In the genomic region with DNA sequence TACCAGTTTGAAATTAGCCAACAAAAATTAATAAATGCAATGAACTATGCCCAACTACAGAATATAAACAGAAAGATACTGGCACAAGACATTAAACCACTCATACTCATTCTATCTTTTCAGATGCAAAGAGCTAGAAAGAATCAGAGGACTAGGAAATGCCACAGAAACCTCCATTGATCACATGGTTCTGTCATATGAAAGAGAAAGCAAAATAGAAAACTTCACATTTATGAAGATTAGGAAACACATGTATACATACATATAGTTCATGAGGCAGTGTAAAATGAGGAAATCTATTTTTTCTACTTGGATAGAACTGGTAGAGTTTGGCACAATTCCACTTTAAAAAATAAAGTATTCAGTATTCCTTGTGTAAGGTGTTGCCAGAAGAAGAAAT, we compare ENCODE assay signal across 8 cellular contexts.
DNase-seq lines count a peak whose midpoint lies in the region; ATAC-seq, FAIRE-seq and TF ChIP-seq lines count a peak whose summit lies in the region.

No MANE protein-coding gene starts in this region.

- H2AFZ ChIP-seq in endothelial cell of umbilical vein (ENCODE audit: low read depth, low read length), result no peak overlapping the region

- no peaks in the 10 kb centered on the region for H3K9me1 ChIP-seq in endothelial cell of umbilical vein (replicated peaks; ENCODE audit: control insufficient read depth, extremely low read depth, insufficient read depth, low read length)

- DNase-seq in endothelial cell of umbilical vein (ENCODE audit: low read depth, low spot score) (no peak), NCI-H748 (lab: John Stamatoyannopoulos, UW; ENCODE audit: unreplicated experiment) (no peak), NK-92 (lab: John Stamatoyannopoulos, UW; ENCODE audit: unreplicated experiment) (no peak), NCI-H1694 (lab: John Stamatoyannopoulos, UW) (no peak), nephron progenitor cell (no peak)

- H3K4me3 ChIP-seq in endothelial cell of umbilical vein (replicated peaks in 1 of 3; ENCODE audit: insufficient read depth in 1 of 3, low read depth in 1 of 3, low read length in 3 of 3), result no peak overlapping the region

- H3K4me1 ChIP-seq in endothelial cell of umbilical vein (ENCODE audit: control insufficient read depth, extremely low read depth, insufficient read depth, low read length), result peaks cover 11% of the 10 kb centered on the region

- CTCF ChIA-PET in endothelial cell of umbilical vein (lab: Charles Lee), result no interaction called here

- ATAC-seq in GM18508 (IDR thresholded peaks at IDR 0.05; ENCODE audit: insufficient read depth, unreplicated experiment) (peak; percentile 73), GM21528 (IDR thresholded peaks at IDR 0.05; ENCODE audit: low FRiP score, unreplicated experiment) (peak; percentile 67), HG03521 (IDR thresholded peaks at IDR 0.05; ENCODE audit: unreplicated experiment) (peak; percentile 57)

- TF ChIP-seq CTCF in endothelial cell of umbilical vein (IDR thresholded peaks at IDR 0.05; ENCODE audit: extremely low read depth in 1 of 2, insufficient read depth in 1 of 2, low read depth in 1 of 2, low read length in 2 of 2) (no peak), nephron progenitor cell (IDR thresholded peaks at IDR 0.05) (no peak)

- POLR2A ChIA-PET in endothelial cell of umbilical vein (lab: Charles Lee), result no interaction called here

- intact Hi-C loops in endothelial cell of umbilical vein (cut with micrococcal nuclease), result no loop called here

- H3K4me3 Mint-ChIP-seq in nephron progenitor cell, result no peak overlapping the region

- TF ChIP-seq POLR2A in endothelial cell of umbilical vein (IDR thresholded peaks at IDR 0.05; ENCODE audit: low read depth, low read length), result no peak

- no peaks in the 10 kb centered on the region for H3K79me2 ChIP-seq in endothelial cell of umbilical vein (ENCODE audit: control insufficient read depth, insufficient read depth, low read length)

- H3K4me1 Mint-ChIP-seq in nephron progenitor cell, result peaks cover 9% of the 10 kb centered on the region

- BruUV-seq in endothelial cell of umbilical vein (replicated peaks; lab: Mats Ljungman, UMichigan), result no TSS peak

- dilution Hi-C loops in endothelial cell of umbilical vein (cut with MboI; ENCODE audit: extremely low pct_ligation_motif_present, low sequenced_read_pairs), result no loop called here

- peaks cover 3% of the 10 kb centered on the region for H3K27me3 Mint-ChIP-seq in nephron progenitor cell (ENCODE audit: low read depth, poor library complexity)

- FAIRE-seq in endothelial cell of umbilical vein (lab: Jason Lieb, UNC), result peak; percentile 18

- no peaks in the 10 kb centered on the region for H4K20me1 ChIP-seq in endothelial cell of umbilical vein (replicated peaks; ENCODE audit: control insufficient read depth, extremely low read depth, insufficient read depth, low read length)

- H3K27ac Mint-ChIP-seq in nephron progenitor cell, result no peak overlapping the region

- no peaks in the 10 kb centered on the region for H3K9me3 ChIP-seq in endothelial cell of umbilical vein (replicated peaks; ENCODE audit: control insufficient read depth, insufficient read depth, low read length)

- no peaks in the 10 kb centered on the region for H3K36me3 Mint-ChIP-seq in nephron progenitor cell (ENCODE audit: low read depth)

- no peak overlapping the region for H3K4me2 ChIP-seq in endothelial cell of umbilical vein (ENCODE audit: insufficient read depth, low read length)

- no peaks in the 10 kb centered on the region for H3K9me3 Mint-ChIP-seq in nephron progenitor cell

- no peak overlapping the region for H3K27ac ChIP-seq in endothelial cell of umbilical vein (ENCODE audit: insufficient read depth, low read depth, low read length)

- H3K27me3 ChIP-seq in endothelial cell of umbilical vein (ENCODE audit: control insufficient read depth in 2 of 2, insufficient read depth in 2 of 2, low read length in 2 of 2), result no peaks in the 10 kb centered on the region

- no peaks in the 10 kb centered on the region for H3K36me3 ChIP-seq in endothelial cell of umbilical vein (ENCODE audit: control insufficient read depth in 2 of 2, extremely low read depth in 1 of 2, insufficient read depth in 2 of 2, low read length in 2 of 2)

- H3K9ac ChIP-seq in endothelial cell of umbilical vein (replicated peaks; ENCODE audit: extremely low read depth, insufficient read depth, low read length), result no peak overlapping the region

TF ChIP-seq in endothelial cell of umbilical vein, 7 proteins besides CTCF, POLR2A, EP300 and RAD21:
- TF ChIP-seq, protein P1, sequence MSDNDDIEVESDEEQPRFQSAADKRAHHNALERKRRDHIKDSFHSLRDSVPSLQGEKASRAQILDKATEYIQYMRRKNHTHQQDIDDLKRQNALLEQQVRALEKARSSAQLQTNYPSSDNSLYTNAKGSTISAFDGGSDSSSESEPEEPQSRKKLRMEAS (IDR thresholded peaks at IDR 0.05; ENCODE audit: insufficient read depth, insufficient read length), result no peak
- no peak for TF ChIP-seq JUN (IDR thresholded peaks at IDR 0.05; ENCODE audit: borderline replicate concordance, insufficient read depth, insufficient read length, low read depth)
- TF ChIP-seq FOS (IDR thresholded peaks at IDR 0.05; ENCODE audit: borderline replicate concordance, insufficient read depth, low read length), result no peak
- no peak for TF ChIP-seq EZH2 (IDR thresholded peaks at IDR 0.05; ENCODE audit: borderline replicate concordance, low read depth, low read length, severe bottlenecking)
- no peak for TF ChIP-seq MYC (IDR thresholded peaks at IDR 0.05; ENCODE audit: low read depth, low read length)
- TF ChIP-seq POLR2AphosphoS5 (IDR thresholded peaks at IDR 0.05; ENCODE audit: insufficient read depth, low read depth, low read length), result no peak
- TF ChIP-seq GATA2 (IDR thresholded peaks at IDR 0.05; ENCODE audit: insufficient read depth, insufficient read length, low read depth, low read length), result no peak
